Comparison of ENCODE assay signal across 8 cellular contexts in the genomic region with DNA sequence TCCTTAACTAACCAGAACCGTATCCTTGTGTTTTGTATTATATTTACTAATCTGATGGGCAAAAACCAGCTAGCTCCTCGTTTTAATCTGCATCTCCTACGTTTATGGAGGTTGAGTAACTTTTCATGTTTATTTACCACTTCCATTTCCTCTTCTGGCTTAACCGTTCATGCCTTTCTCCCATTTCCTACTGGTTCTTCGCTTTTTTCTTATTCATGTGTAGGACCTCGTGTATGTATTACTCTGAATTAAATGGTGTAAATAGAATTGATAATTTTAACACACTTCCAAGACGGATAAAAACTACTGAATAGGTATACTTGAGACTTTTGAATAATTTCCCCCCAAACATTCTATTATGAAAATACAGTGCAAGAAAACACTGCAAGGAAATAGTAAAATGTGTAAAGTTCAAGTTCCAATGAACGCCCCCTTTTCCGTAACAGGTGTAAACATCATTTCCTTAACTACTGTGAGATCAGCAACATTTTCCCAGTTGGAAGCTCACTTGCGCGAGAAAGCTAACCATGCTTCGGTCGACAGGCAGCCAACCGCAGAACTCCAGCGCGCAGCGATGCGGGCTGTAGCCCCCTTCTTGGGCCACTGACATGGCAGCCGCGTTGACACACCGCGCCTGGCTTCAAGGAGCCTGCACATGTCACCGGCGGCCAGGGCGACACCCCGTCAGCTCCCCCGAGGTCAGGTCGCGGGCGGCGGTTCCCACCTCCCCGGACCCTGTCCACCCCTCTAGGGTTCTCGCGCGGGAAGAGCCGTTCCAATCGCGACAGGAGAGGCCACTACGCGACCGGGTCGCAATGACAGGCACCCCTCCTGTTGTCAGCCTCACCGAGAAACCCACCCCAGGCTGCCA. TPM values are rescaled to one million over a fixed set of nuclear protein-coding genes. Genes with fewer than 3 reads are reported as not detected.
DNase-seq lines count a peak whose midpoint lies in the region; ATAC-seq, FAIRE-seq and TF ChIP-seq lines count a peak whose summit lies in the region.

No MANE protein-coding gene starts in this region.

- H3K27me3 ChIP-seq in OCI-LY1 (ENCODE audit: insufficient read depth, low read length), result no peaks in the 10 kb centered on the region

- peak overlapping the region; percentile 81 for H3K4me3 ChIP-seq in OCI-LY1 (ENCODE audit: low read depth, low read length, poor library complexity, severe bottlenecking)

- peaks cover 24% of the 10 kb centered on the region for H3K4me1 ChIP-seq in OCI-LY1 (ENCODE audit: insufficient read depth, low read length, severe bottlenecking)

- no peak for FAIRE-seq in urothelium cell line (lab: Jason Lieb, UNC)

- peak overlapping the region; percentile 78 for H3K9ac ChIP-seq in OCI-LY1 (ENCODE audit: low read length)

- peak; percentile 15 for ATAC-seq in HG03064 (IDR thresholded peaks at IDR 0.05; ENCODE audit: low read depth, unreplicated experiment)

- H3F3A ChIP-seq in OCI-LY1 (ENCODE audit: insufficient read depth, low read length), result 0 out of 2 replicates have a peak, but pooled peaks cover 3% of the 10 kb centered on the region

- peak overlapping the region; percentile 82 for H3K4me2 ChIP-seq in OCI-LY1 (ENCODE audit: low read length)

- peak overlapping the region; percentile 26 for H3K27ac ChIP-seq in OCI-LY1 (ENCODE audit: low read depth, low read length, poor library complexity, severe bottlenecking)

- H2AFZ ChIP-seq in OCI-LY1 (ENCODE audit: low read length), result no peak overlapping the region

- TF ChIP-seq CTCF in OCI-LY1 (IDR thresholded peaks at IDR 0.05; ENCODE audit: low read length), result no peak

- H4K20me1 ChIP-seq in OCI-LY1 (ENCODE audit: insufficient read depth, low read length), result no peaks in the 10 kb centered on the region

- H3K9me2 ChIP-seq in OCI-LY1 (ENCODE audit: low read depth, low read length), result no peaks in the 10 kb centered on the region

- DNase-seq in NCI-H524 (lab: John Stamatoyannopoulos, UW) (peak; percentile 9 to 54), NCI-H524 treated with DMSO at 0.1 percent for 48 hours (lab: John Stamatoyannopoulos, UW) (no peak), activated gamma-delta T cell treated with Interleukin-2 at 50 U/mL for 16 hours (peak; percentile 41), globus pallidus (ENCODE audit: low spot score) (peak; percentile 19), occipital lobe (lab: John Stamatoyannopoulos, UW) (peak; percentile 13), urothelium cell line (ENCODE audit: low spot score) (peak; percentile 33)

- H3K36me3 ChIP-seq in OCI-LY1 (ENCODE audit: insufficient read depth, low read length), result no peaks in the 10 kb centered on the region

- no peaks in the 10 kb centered on the region for H3K9me3 ChIP-seq in OCI-LY1 (ENCODE audit: low read length)

- peaks cover 21% of the 10 kb centered on the region for H3K79me2 ChIP-seq in OCI-LY1 (ENCODE audit: insufficient read depth, low read length)

RNA-seq across cellular contexts. Expression of a gene that starts 0.8 kb away (rescaled TPM):
- total RNA-seq in occipital lobe, result 82.8 TPM
